In genomic region chr2:38778686-38779082, GRCh38 we compare ENCODE assay signal across 8 cellular contexts. TPM values are rescaled to one million over a fixed set of nuclear protein-coding genes. Genes with fewer than 3 reads are reported as not detected.
DNase-seq lines count a peak whose midpoint lies in the region; ATAC-seq and TF ChIP-seq lines count a peak whose summit lies in the region.

No MANE protein-coding gene starts in this region.

- DNase-seq in G401 (ENCODE audit: low spot score) (peak; percentile 1), PC-9 (no peak), psoas muscle (no peak), glomerular visceral epithelial cell (ENCODE audit: extremely low spot score) (no peak), globus pallidus (ENCODE audit: low spot score) (no peak)

- H3K27ac ChIP-seq in PC-9: no peak overlapping the region
- peak overlapping the region in 1 of 2 donors; percentile 79 for H3K27ac ChIP-seq in esophagus (ENCODE audit: low read depth in 2 of 2, low read length in 1 of 2)
- H3K27ac ChIP-seq in psoas muscle: peak overlapping the region; percentile 73

- peak overlapping the region; percentile 98 for H3K4me2 ChIP-seq in PC-9

- peak overlapping the region; percentile 100 for H2AFZ ChIP-seq in PC-9

- TF ChIP-seq CTCF in PC-9 (conservative IDR thresholded peaks at IDR 0.05): no peak
- TF ChIP-seq CTCF in psoas muscle (IDR thresholded peaks at IDR 0.05): no peak

- no peaks in the 10 kb centered on the region for H3K9me2 ChIP-seq in PC-9 (ENCODE audit: insufficient read depth)

- in situ Hi-C loops in G401 (cut with HindIII; ENCODE audit: low sequenced_read_pairs): no loop called here

- POLR2A ChIA-PET in PC-9 (lab: Charles Lee; ENCODE audit: unreplicated experiment): no interaction called here

- CTCF ChIA-PET in PC-9 (lab: Charles Lee): no interaction called here

- H4K20me1 ChIP-seq in PC-9 (ENCODE audit: insufficient read depth): no peaks in the 10 kb centered on the region

- H3K79me2 ChIP-seq in PC-9 (ENCODE audit: low read depth): peaks cover 13% of the 10 kb centered on the region

- peaks cover 6% of the 10 kb centered on the region; the same call in 1 of the 2 replicates for H3F3A ChIP-seq in PC-9 (ENCODE audit: insufficient read depth, low read depth)

- intact Hi-C loops in PC-9 (cut with micrococcal nuclease; ENCODE audit: unreplicated experiment): no loop called here
- intact Hi-C loops in psoas muscle (cut with DNase I): no loop called here

- peaks cover 11% of the 10 kb centered on the region for H3K36me3 ChIP-seq in PC-9 (ENCODE audit: low read depth)
- no peaks in the 10 kb centered on the region for H3K36me3 ChIP-seq in esophagus (ENCODE audit: control insufficient read depth in 2 of 2, insufficient read depth in 2 of 2, low read length in 1 of 2)
- peaks cover 0 to 30% of the 10 kb centered on the region in 2 donors for H3K36me3 ChIP-seq in psoas muscle (ENCODE audit: insufficient read depth in 1 of 2, low read depth in 1 of 2)

- peak overlapping the region; percentile 95 for H3K4me3 ChIP-seq in PC-9
- H3K4me3 ChIP-seq in esophagus (ENCODE audit: low read depth in 1 of 2, low read length in 2 of 2): peak overlapping the region; percentile 51 to 99
- peak overlapping the region; percentile 89 for H3K4me3 ChIP-seq in psoas muscle

- no peaks in the 10 kb centered on the region for H3K27me3 ChIP-seq in PC-9 (ENCODE audit: insufficient read depth, low read depth)
- H3K27me3 ChIP-seq in esophagus (ENCODE audit: control insufficient read depth in 1 of 2, insufficient read depth in 2 of 2, low read length in 2 of 2): no peaks in the 10 kb centered on the region
- no peaks in the 10 kb centered on the region for H3K27me3 ChIP-seq in psoas muscle (ENCODE audit: insufficient read depth in 3 of 3, low read length in 2 of 3)

- BruUV-seq in PC-9 (replicated peaks; lab: Mats Ljungman, UMichigan): no TSS peak

- peak in 1 of 4 donors; percentile 23 for ATAC-seq in psoas muscle
- ATAC-seq in GM21737 (IDR thresholded peaks at IDR 0.05; ENCODE audit: unreplicated experiment): no peak
- ATAC-seq in GM18502 (IDR thresholded peaks at IDR 0.05; ENCODE audit: poor library complexity, unreplicated experiment): no peak

- H3K4me1 ChIP-seq in PC-9 (replicated peaks; ENCODE audit: insufficient read depth) (peaks cover 7% of the 10 kb centered on the region; the same call in 1 of the 2 replicates), esophagus (ENCODE audit: control insufficient read depth in 2 of 2, insufficient read depth in 2 of 2, low read length in 1 of 2) (no peaks in the 10 kb centered on the region), psoas muscle (peaks cover 9% of the 10 kb centered on the region)

- WGBS in esophagus, 2 donors: 7 to 10% methylated on average over 8 of the region's 8 CpGs
- WGBS in psoas muscle, 3 donors: 7 to 9% (median 9%) methylated on average over 8 of the region's 8 CpGs

- H3K9me3 ChIP-seq in PC-9 (ENCODE audit: insufficient read depth, low read depth) (no peaks in the 10 kb centered on the region), esophagus (ENCODE audit: control insufficient read depth in 2 of 2, insufficient read depth in 1 of 2, low read depth in 1 of 2, low read length in 1 of 2) (no peaks in the 10 kb centered on the region), psoas muscle (no peaks in the 10 kb centered on the region)

RNA-seq across cellular contexts. Expression of gene GEMIN6, which starts 0.7 kb away (rescaled TPM):
- 18.8 and 22.2 TPM in 2 replicates for total RNA-seq in G401 (2014; rRNA removed; shearing (Covaris generic))
- 15.9 and 19.1 TPM in 2 replicates for total RNA-seq in PC-9 (2021)
- 10 to 100 TPM in 1 of 2 donors, 1 to 10 TPM in 1; 6.6 to 12.8 TPM for polyA plus RNA-seq in esophagus
- total RNA-seq in psoas muscle: 10 to 100 TPM in 1 of 4 donors, 1 to 10 TPM in 3; 5.6 to 10.8 (median 9.3) TPM
- polyA plus RNA-seq in psoas muscle: 10 to 100 TPM in 1 of 3 donors, 1 to 10 TPM in 2; 7.2 to 12.1 (median 9.5) TPM

RNA-seq across cellular contexts. Expression of gene SRSF7, which starts 27.5 kb away (rescaled TPM):
- total RNA-seq in G401 (2014; rRNA removed; shearing (Covaris generic)): 183 and 238 TPM in 2 replicates
- 110 and 111 TPM in 2 replicates for total RNA-seq in PC-9 (2021)
- polyA plus RNA-seq in esophagus: 100 to 1,000 TPM; 102 to 136 TPM
- 10 to 100 TPM; 35.5 to 78.2 (median 56.7) TPM for total RNA-seq in psoas muscle
- polyA plus RNA-seq in psoas muscle: 100 to 1,000 TPM in 1 of 3 donors, 10 to 100 TPM in 2; 26.0 to 111 (median 45.8) TPM
